8 cellular contexts compared by ENCODE assay signal in the genomic region with DNA sequence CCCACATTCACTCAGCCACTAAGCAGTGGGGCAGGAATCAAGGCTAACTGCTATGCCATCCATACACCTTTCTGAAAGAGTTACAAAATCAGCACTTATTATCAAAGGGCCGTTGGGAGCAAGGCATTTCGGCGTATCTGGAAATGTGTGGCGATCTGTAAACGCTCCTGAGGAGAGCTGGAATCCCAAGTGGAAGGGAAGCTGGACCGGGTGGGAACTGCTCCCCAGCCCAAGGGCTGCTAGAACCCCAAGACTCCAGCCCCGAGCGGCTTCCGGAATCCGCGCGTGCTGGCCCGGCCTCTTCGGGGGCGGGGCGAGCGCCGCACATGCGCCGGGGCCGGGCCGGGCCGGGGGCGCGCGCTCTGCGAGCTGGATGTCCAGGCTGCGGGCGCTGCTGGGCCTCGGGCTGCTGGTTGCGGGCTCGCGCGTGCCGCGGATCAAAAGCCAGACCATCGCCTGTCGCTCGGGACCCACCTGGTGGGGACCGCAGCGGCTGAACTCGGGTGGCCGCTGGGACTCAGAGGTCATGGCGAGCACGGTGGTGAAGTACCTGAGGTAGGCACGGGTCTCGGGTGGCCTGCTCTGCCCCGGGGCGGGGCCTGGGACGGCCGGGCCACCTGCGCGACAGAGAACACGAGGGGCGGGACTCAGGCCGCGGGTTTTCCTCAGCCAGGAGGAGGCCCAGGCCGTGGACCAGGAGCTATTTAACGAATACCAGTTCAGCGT. TPM values are rescaled to one million over a fixed set of nuclear protein-coding genes. Genes with fewer than 3 reads are reported as not detected.
DNase-seq lines count a peak whose midpoint lies in the region; ATAC-seq and TF ChIP-seq lines count a peak whose summit lies in the region.

NAXE (plus strand) TSS at position 345 of the 726 bp plus-strand sequence; CDS start at position 374, 29 bp downstream.

- H3K36me3 Mint-ChIP-seq in IgD-negative memory B cell, result peaks cover 3% of the 10 kb centered on the region
- peaks cover 14% of the 10 kb centered on the region for H3K36me3 Mint-ChIP-seq in nephron (ENCODE audit: low read depth)

- H3K9me3 Mint-ChIP-seq in IgD-negative memory B cell (no peaks in the 10 kb centered on the region), nephron (no peaks in the 10 kb centered on the region)

- DNase-seq in DMS153 (lab: John Stamatoyannopoulos, UW), result peak; percentile 28
- DNase-seq in RPMI8226, result peak; percentile 88
- DNase-seq in activated effector memory CD4-positive, alpha-beta T cell treated with anti-CD3 and anti-CD28 coated beads, Interleukin-2, amount 50 U/mL, for 16 hours, result peak; percentile 90
- DNase-seq in fibroblast of the aortic adventitia (ENCODE audit: low read depth), result peak; percentile 46
- DNase-seq in superior temporal gyrus (ENCODE audit: extremely low spot score), result peak; percentile 82

- TF ChIP-seq CTCF in fibroblast of the aortic adventitia (IDR thresholded peaks at IDR 0.05; ENCODE audit: insufficient read depth, low read length) (no peak), nephron (IDR thresholded peaks at IDR 0.05; ENCODE audit: unreplicated experiment in 3 of 3) (no peak)

- peak within 1 kb of the TSS; percentile 90 to 98 (median 94) for H3K4me3 Mint-ChIP-seq in IgD-negative memory B cell
- peak within 1 kb of the TSS; percentile 84 to 95 (median 90) for H3K4me3 Mint-ChIP-seq in nephron

- H3K4me1 Mint-ChIP-seq in IgD-negative memory B cell (peaks cover 11 to 15% (median 11%) of the 10 kb centered on the region in 3 donors), nephron (peaks cover 12% of the 10 kb centered on the region)

- H3K27me3 Mint-ChIP-seq in IgD-negative memory B cell (no peaks in the 10 kb centered on the region), nephron (ENCODE audit: low read depth) (no peaks in the 10 kb centered on the region)

- peak within 1 kb of the TSS; percentile 88 for H3K4me3 ChIP-seq in fibroblast of the aortic adventitia (ENCODE audit: low read depth, low read length)

- H3K27ac Mint-ChIP-seq in IgD-negative memory B cell, result peak within 1 kb of the TSS; percentile 87 to 99 (median 94)
- peak within 1 kb of the TSS; percentile 87 to 96 (median 93) for H3K27ac Mint-ChIP-seq in nephron

- peak; percentile 75 for ATAC-seq in GM21515 (IDR thresholded peaks at IDR 0.05; ENCODE audit: unreplicated experiment)

RNA-seq across cellular contexts. Expression of gene NAXE, which starts in this region (rescaled TPM):
- 121 TPM for polyA plus RNA-seq in IgD-negative memory B cell
- total RNA-seq in fibroblast of the aortic adventitia (ENCODE audit: low replicate concordance), result 22.7 and 64.2 TPM in 2 replicates

Comparison
In these comparisons a context has a peak if more than half of its experiments do, and no peak if none do; other contexts are left out.
1. Peak in every context shown above with its lines: DNase-seq, ATAC-seq and H3K4me3 ChIP-seq.
2. DNase-seq: peak in every context shown above with its lines; median percentile 90 in activated effector memory CD4-positive, alpha-beta T cell treated with anti-CD3 and anti-CD28 coated beads, Interleukin-2, amount 50 U/mL, for 16 hours; 88 in RPMI8226; 82 in superior temporal gyrus; 46 in fibroblast of the aortic adventitia; 28 in DMS153.